ENCODE assay signal across 7 cellular contexts in genomic region chr1:206471415-206471801, GRCh38.
A peak's percentile ranks its signal among the peaks of the same experiment; 100 is the strongest.
DNase-seq lines count a peak whose midpoint lies in the region; ATAC-seq and TF ChIP-seq lines count a peak whose summit lies in the region.

No MANE protein-coding gene starts in this region.

- peaks cover 26% of the 10 kb centered on the region for H3K79me2 ChIP-seq in OCI-LY3 (ENCODE audit: low read length)

- no peaks in the 10 kb centered on the region for H3K27me3 ChIP-seq in OCI-LY3 (ENCODE audit: low read depth, low read length)

- peak overlapping the region; percentile 91 for H3K9ac ChIP-seq in OCI-LY3 (ENCODE audit: low read length)

- H4K20me1 ChIP-seq in OCI-LY3 (ENCODE audit: insufficient read depth, low read length): no peaks in the 10 kb centered on the region

- H3K4me3 Mint-ChIP-seq in stimulated activated effector memory CD8-positive, alpha-beta T cell treated with anti-CD3 and anti-CD28 coated beads, Interleukin-12 subunit alpha, Interleukin-12 subunit beta, amount 100 ng/mL, for 72 hours: peak overlapping the region; percentile 78

- H3K36me3 Mint-ChIP-seq in stimulated activated effector memory CD8-positive, alpha-beta T cell treated with anti-CD3 and anti-CD28 coated beads, Interleukin-12 subunit alpha, Interleukin-12 subunit beta, amount 100 ng/mL, for 72 hours: peaks cover 34% of the 10 kb centered on the region

- peaks cover 20% of the 10 kb centered on the region for H3K36me3 ChIP-seq in OCI-LY3 (replicated peaks; ENCODE audit: low read depth, low read length)

- peak overlapping the region; percentile 68 for H3K4me2 ChIP-seq in OCI-LY3 (ENCODE audit: low read length)

- H3K9me3 ChIP-seq in OCI-LY3 (ENCODE audit: insufficient read depth, low read length): no peaks in the 10 kb centered on the region

- no peak overlapping the region for H2AFZ ChIP-seq in OCI-LY3 (ENCODE audit: low read depth, low read length)

- TF ChIP-seq CTCF in OCI-LY3 (IDR thresholded peaks at IDR 0.05; ENCODE audit: low read depth, low read length): no peak
- no peak for TF ChIP-seq CTCF in epithelial cell of esophagus (IDR thresholded peaks at IDR 0.05; ENCODE audit: insufficient read depth, low read depth, low read length, missing control alignments)

- peak; percentile 20 for ATAC-seq in GM21423 (IDR thresholded peaks at IDR 0.05; ENCODE audit: unreplicated experiment)
- peak; percentile 47 for ATAC-seq in stimulated activated effector memory CD8-positive, alpha-beta T cell treated with anti-CD3 and anti-CD28 coated beads, Interleukin-12 subunit alpha, Interleukin-12 subunit beta, amount 100 ng/mL, for 72 hours

- H3K4me3 ChIP-seq in OCI-LY3 (ENCODE audit: low read length) (peak overlapping the region; percentile 91), epithelial cell of esophagus (ENCODE audit: low read length) (peak overlapping the region; percentile 79)

- DNase-seq in epithelial cell of esophagus (ENCODE audit: low read depth) (no peak), GF-D8 (lab: John Stamatoyannopoulos, UW) (no peak), NCI-H526 treated with DMSO at 0.1 percent for 48 hours (lab: John Stamatoyannopoulos, UW) (no peak), MV-4-11 (lab: John Stamatoyannopoulos, UW) (no peak)
- DNase-seq in stimulated activated effector memory CD8-positive, alpha-beta T cell treated with anti-CD3 and anti-CD28 coated beads, Interleukin-12 subunit alpha, Interleukin-12 subunit beta, amount 100 ng/mL, for 72 hours (ENCODE audit: low spot score in 2 of 2): no peak

- H3K4me1 Mint-ChIP-seq in stimulated activated effector memory CD8-positive, alpha-beta T cell treated with anti-CD3 and anti-CD28 coated beads, Interleukin-12 subunit alpha, Interleukin-12 subunit beta, amount 100 ng/mL, for 72 hours: peaks cover 84% of the 10 kb centered on the region

- H3K27ac ChIP-seq in OCI-LY3 (ENCODE audit: low read length): peak overlapping the region; percentile 68

- peak overlapping the region; percentile 74 for H3K27ac Mint-ChIP-seq in stimulated activated effector memory CD8-positive, alpha-beta T cell treated with anti-CD3 and anti-CD28 coated beads, Interleukin-12 subunit alpha, Interleukin-12 subunit beta, amount 100 ng/mL, for 72 hours

- H3K4me1 ChIP-seq in OCI-LY3 (ENCODE audit: low read length): peaks cover 57% of the 10 kb centered on the region

- H3K9me3 Mint-ChIP-seq in stimulated activated effector memory CD8-positive, alpha-beta T cell treated with anti-CD3 and anti-CD28 coated beads, Interleukin-12 subunit alpha, Interleukin-12 subunit beta, amount 100 ng/mL, for 72 hours: no peaks in the 10 kb centered on the region
